ENCODE assay signal across 8 cellular contexts in genomic region chr22:20019661-20020532, GRCh38. TPM values are rescaled to one million over a fixed set of nuclear protein-coding genes. Genes with fewer than 3 reads are reported as not detected.
DNase-seq lines count a peak whose midpoint lies in the region; ATAC-seq and TF ChIP-seq lines count a peak whose summit lies in the region.

No MANE protein-coding gene starts in this region.

- H3F3A ChIP-seq in PC-3 (ENCODE audit: low read length, unreplicated experiment) = no peaks in the 10 kb centered on the region

- peaks cover 2 to 12% of the 10 kb centered on the region in 2 donors for H3K36me3 Mint-ChIP-seq in CD14-positive monocyte

- H2AFZ ChIP-seq in PC-3 (ENCODE audit: low read length) = 0 out of 2 replicates have a peak overlapping the region, but pooled peaks have one; percentile 72

- ATAC-seq in PC-3 = no peak
- ATAC-seq in HG03457 (IDR thresholded peaks at IDR 0.05; ENCODE audit: unreplicated experiment) = no peak
- ATAC-seq in HG03469 (IDR thresholded peaks at IDR 0.05; ENCODE audit: unreplicated experiment) = no peak

- H3K79me2 ChIP-seq in PC-3 (ENCODE audit: low read length) = peaks cover 24% of the 10 kb centered on the region

- POLR2A ChIA-PET in PC-3 (lab: Charles Lee; ENCODE audit: unreplicated experiment) = no interaction called here

- no peaks in the 10 kb centered on the region for H3K9me2 ChIP-seq in PC-3 (replicated peaks; ENCODE audit: low read length)

- H3K9me3 Mint-ChIP-seq in CD14-positive monocyte = peaks cover 0 to 8% (median 0%) of the 10 kb centered on the region in 7 donors

- H3K27me3 Mint-ChIP-seq in CD14-positive monocyte (ENCODE audit: low read depth in 3 of 3) = peaks cover 30 to 38% (median 31%) of the 10 kb centered on the region in 3 donors

- peak overlapping the region; percentile 90 for H3K4me2 ChIP-seq in PC-3 (ENCODE audit: low read length)

- no peaks in the 10 kb centered on the region for H3K27me3 ChIP-seq in PC-3 (ENCODE audit: low read length)
- H3K27me3 ChIP-seq in ovary = no peaks in the 10 kb centered on the region

- TF ChIP-seq CTCF in CD14-positive monocyte (IDR thresholded peaks at IDR 0.05) = no peak
- TF ChIP-seq CTCF in PC-3 (conservative IDR thresholded peaks at IDR 0.05; ENCODE audit: low read depth, low read length) = no peak
- TF ChIP-seq CTCF in epithelial cell of proximal tubule (conservative IDR thresholded peaks at IDR 0.05; ENCODE audit: low read depth, low read length) = no peak
- no peak for TF ChIP-seq CTCF in ovary (IDR thresholded peaks at IDR 0.05)

- TF ChIP-seq POLR2A in ovary (IDR thresholded peaks at IDR 0.05) = no peak

- no peak for TF ChIP-seq EP300 in ovary (IDR thresholded peaks at IDR 0.05)

- no peaks in the 10 kb centered on the region for H3K36me3 ChIP-seq in PC-3 (ENCODE audit: low read depth, low read length)
- H3K36me3 ChIP-seq in ovary = no peaks in the 10 kb centered on the region

- H3K27ac ChIP-seq in PC-3 (ENCODE audit: low read length) (no peak overlapping the region), ovary (no peak overlapping the region)

- no peaks in the 10 kb centered on the region for H4K20me1 ChIP-seq in PC-3 (ENCODE audit: low read length)

- peaks cover 34% of the 10 kb centered on the region for H3K4me1 Mint-ChIP-seq in CD14-positive monocyte

- CTCF ChIA-PET in PC-3 (lab: Charles Lee) = no interaction called here

- peak overlapping the region; percentile 64 for H3K4me3 ChIP-seq in PC-3 (ENCODE audit: low read length)
- peak overlapping the region; percentile 64 for H3K4me3 ChIP-seq in epithelial cell of proximal tubule (ENCODE audit: low read depth, low read length)
- H3K4me3 ChIP-seq in ovary = peak overlapping the region; percentile 84

- WGBS in ovary, 3 donors = 74 to 77% (median 76%) methylated on average over 8 of the region's 8 CpGs

- H3K9ac ChIP-seq in PC-3 (ENCODE audit: low read length) = no peak overlapping the region

- intact Hi-C loops in CD14-positive monocyte (cut with micrococcal nuclease) (loop anchor here (5.0 to 10.0 kb wide), 6 partner anchors 33 to 543 kb away; partner anchors contain the start of genes RANBP1 (in 2 of the 2), TRMT2A (in 2 of the 2), CDC45 (in 1 of the 2) and DGCR8 (in 1 of the 2)), PC-3 (cut with micrococcal nuclease) (no loop called here), ovary (cut with DNase I) (loop anchor here in 3 of 4 donors (5.0 to 10.0 kb wide), 3 partner anchors 43 to 288 kb away; no protein-coding TSS in a partner anchor)

- peak overlapping the region in 5 of 7 donors; percentile 86 to 94 (median 90) for H3K27ac Mint-ChIP-seq in CD14-positive monocyte

- peak overlapping the region; percentile 93 to 97 for H3K4me3 Mint-ChIP-seq in CD14-positive monocyte

- BruUV-seq in PC-3 (replicated peaks; lab: Mats Ljungman, UMichigan) = no TSS peak

- H3K4me1 ChIP-seq in PC-3 (ENCODE audit: insufficient read depth, low read length) (peaks cover 17% of the 10 kb centered on the region), ovary (ENCODE audit: insufficient read depth) (peaks cover 13% of the 10 kb centered on the region)

- DNase-seq in CD14-positive monocyte (ENCODE audit: low spot score) = no peak
- no peak for DNase-seq in PC-3
- DNase-seq in epithelial cell of proximal tubule (ENCODE audit: low read depth) = no peak
- peak in 1 of 5 donors; percentile 28 for DNase-seq in ovary
- no peak for DNase-seq in midbrain (lab: John Stamatoyannopoulos, UW)
- no peak for DNase-seq in amniotic stem cell (lab: John Stamatoyannopoulos, UW)

- H3K9me3 ChIP-seq in PC-3 (ENCODE audit: low read length) = no peaks in the 10 kb centered on the region
- no peaks in the 10 kb centered on the region for H3K9me3 ChIP-seq in ovary

RNA-seq across cellular contexts. Expression of gene TANGO2, which starts 1.0 kb away (rescaled TPM):
- polyA plus RNA-seq in CD14-positive monocyte (10 to 100 TPM; 56.4 to 58.2 TPM), ovary (10 to 100 TPM; 11.0 to 17.2 TPM)
- total RNA-seq in PC-3 (2014; rRNA removed) (23.5 and 33.7 TPM in 2 replicates), epithelial cell of proximal tubule (14.8 and 30.0 TPM in 2 replicates), ovary (10 to 100 TPM; 11.8 to 17.5 (median 13.3) TPM)

RNA-seq across cellular contexts. Expression of gene ARVCF, which starts 3.3 kb away (rescaled TPM):
- under 1 TPM; 0.31 to 0.44 TPM for polyA plus RNA-seq in CD14-positive monocyte
- total RNA-seq in PC-3 (2014; rRNA removed) = 19.7 and 20.0 TPM in 2 replicates
- total RNA-seq in epithelial cell of proximal tubule = 53.2 and 109 TPM in 2 replicates
- 10 to 100 TPM in 6 of 7 donors, 1 to 10 TPM in 1; 9.0 to 23.8 (median 14.0) TPM for total RNA-seq in ovary
- 10 to 100 TPM in 1 of 2 donors, under 1 TPM in 1; 0.42 to 17.4 TPM for polyA plus RNA-seq in ovary
